8 cellular contexts compared by ENCODE assay signal in genomic region chr13:30395192-30396158, GRCh38. TPM values are rescaled to one million over a fixed set of nuclear protein-coding genes. Genes with fewer than 3 reads are reported as not detected.
DNase-seq lines count a peak whose midpoint lies in the region; FAIRE-seq and TF ChIP-seq lines count a peak whose summit lies in the region.

No MANE protein-coding gene starts in this region.

- peak overlapping the region; percentile 65 for H3K4me3 ChIP-seq in astrocyte (ENCODE audit: insufficient read depth, low read depth, low read length)
- peak overlapping the region; percentile 32 to 54 for H3K4me3 ChIP-seq in right atrium auricular region

- H3K4me3 Mint-ChIP-seq in HFFc6 (peak overlapping the region; percentile 87), astrocyte (ENCODE audit: unreplicated experiment) (peak overlapping the region; percentile 79), progenitor cell of endocrine pancreas (ENCODE audit: low read depth) (peak overlapping the region; percentile 77)

- FAIRE-seq in astrocyte (lab: Jason Lieb, UNC): peak; percentile 66

- H3K27ac ChIP-seq in astrocyte (ENCODE audit: low read depth, low read length) (peak overlapping the region; percentile 56), right atrium auricular region (peak overlapping the region; percentile 62 to 79)

- H3K27me3 ChIP-seq in astrocyte (ENCODE audit: insufficient read depth, low read length) (peaks cover 11% of the 10 kb centered on the region), right atrium auricular region (no peaks in the 10 kb centered on the region)

- no peaks in the 10 kb centered on the region for H4K20me1 ChIP-seq in astrocyte (ENCODE audit: insufficient read depth, low read length)

- H3K27ac Mint-ChIP-seq in HFFc6: peak overlapping the region; percentile 85
- peak overlapping the region; percentile 49 for H3K27ac Mint-ChIP-seq in astrocyte (ENCODE audit: unreplicated experiment)
- H3K27ac Mint-ChIP-seq in progenitor cell of endocrine pancreas: peak overlapping the region; percentile 69

- peak overlapping the region; percentile 93 for H3K4me2 ChIP-seq in astrocyte (ENCODE audit: low read length)

- no peak for TF ChIP-seq CTCF in HFFc6 (IDR thresholded peaks at IDR 0.05)
- no peak for TF ChIP-seq CTCF in astrocyte (IDR thresholded peaks at IDR 0.05; ENCODE audit: insufficient read depth, low read depth, low read length)
- TF ChIP-seq CTCF in right atrium auricular region (IDR thresholded peaks at IDR 0.05): no peak
- no peak for TF ChIP-seq CTCF in progenitor cell of endocrine pancreas (IDR thresholded peaks at IDR 0.05; ENCODE audit: unreplicated experiment)
- no peak for TF ChIP-seq CTCF in GM10266 (IDR thresholded peaks at IDR 0.05; ENCODE audit: control insufficient read depth, insufficient read depth, low read depth, missing control alignments)

- peaks cover 37% of the 10 kb centered on the region for H3K4me1 Mint-ChIP-seq in HFFc6 (ENCODE audit: low read depth)
- H3K4me1 Mint-ChIP-seq in astrocyte (ENCODE audit: low read depth, unreplicated experiment): peaks cover 20% of the 10 kb centered on the region
- H3K4me1 Mint-ChIP-seq in progenitor cell of endocrine pancreas (ENCODE audit: low read depth): peaks cover 12% of the 10 kb centered on the region

- H3K36me3 ChIP-seq in astrocyte (ENCODE audit: insufficient read depth, low read length) (no peaks in the 10 kb centered on the region), right atrium auricular region (no peaks in the 10 kb centered on the region)

- peak overlapping the region; percentile 90 for H2AFZ ChIP-seq in astrocyte (ENCODE audit: low read depth, low read length)

- no peaks in the 10 kb centered on the region for H3K79me2 ChIP-seq in astrocyte (ENCODE audit: insufficient read depth, low read length)

- H3K4me1 ChIP-seq in astrocyte (ENCODE audit: insufficient read depth, low read length) (no peaks in the 10 kb centered on the region), right atrium auricular region (no peaks in the 10 kb centered on the region)

- H3K36me3 Mint-ChIP-seq in HFFc6 (ENCODE audit: low read depth) (no peaks in the 10 kb centered on the region), astrocyte (ENCODE audit: low read depth, unreplicated experiment) (no peaks in the 10 kb centered on the region), progenitor cell of endocrine pancreas (ENCODE audit: insufficient read depth) (no peaks in the 10 kb centered on the region)

- peak; percentile 85 for DNase-seq in GM03348 (ENCODE audit: low spot score)
- peak; percentile 95 for DNase-seq in HFFc6
- DNase-seq in NCI-H1048 (lab: John Stamatoyannopoulos, UW): peak; percentile 82
- DNase-seq in SW480 (ENCODE audit: low spot score): peak; percentile 93
- DNase-seq in astrocyte (ENCODE audit: low read depth): peak; percentile 87
- peak; percentile 99 for DNase-seq in right atrium auricular region (ENCODE audit: low spot score)
- peak; percentile 38 for DNase-seq in progenitor cell of endocrine pancreas (ENCODE audit: low spot score, unreplicated experiment)
- no peak for DNase-seq in GM10266 (ENCODE audit: extremely low spot score)

- H3K9me3 ChIP-seq in astrocyte (ENCODE audit: insufficient read depth, low read depth, low read length): no peaks in the 10 kb centered on the region
- no peaks in the 10 kb centered on the region for H3K9me3 ChIP-seq in right atrium auricular region

- peak overlapping the region; percentile 78 for H3K9ac ChIP-seq in astrocyte (ENCODE audit: low read length)

- H3K27me3 Mint-ChIP-seq in HFFc6 (ENCODE audit: insufficient read depth): peaks cover 4% of the 10 kb centered on the region
- peaks cover 7% of the 10 kb centered on the region for H3K27me3 Mint-ChIP-seq in astrocyte (ENCODE audit: low read depth, unreplicated experiment)
- peaks cover 12% of the 10 kb centered on the region for H3K27me3 Mint-ChIP-seq in progenitor cell of endocrine pancreas

- H3K9me3 Mint-ChIP-seq in HFFc6 (no peaks in the 10 kb centered on the region), astrocyte (ENCODE audit: unreplicated experiment) (no peaks in the 10 kb centered on the region), progenitor cell of endocrine pancreas (ENCODE audit: low read depth) (no peaks in the 10 kb centered on the region)

RNA-seq across cellular contexts. Expression of gene UBE2L5, which starts 26.8 kb away (rescaled TPM):
- under 1 TPM in 1 of 6 experiments, not detected in 5; 0.21 TPM for total RNA-seq in HFFc6 (2021; fragmentation: NEBNext Ultra II Directional; extraction: Animal tissue kit (Norgen Biotek cat#: 25700))
- not detected in 2 replicates for total RNA-seq in astrocyte
- 1 to 10 TPM in 1 of 2 donors, not detected in 1; 1.1 TPM for total RNA-seq in right atrium auricular region
- not detected in 2 replicates for total RNA-seq in progenitor cell of endocrine pancreas
